In genomic region chr1:1782399-1783221, GRCh38 we compare ENCODE assay signal across 8 cellular contexts. TPM values are rescaled to one million over a fixed set of nuclear protein-coding genes. Genes with fewer than 3 reads are reported as not detected.
DNase-seq lines count a peak whose midpoint lies in the region; ATAC-seq and TF ChIP-seq lines count a peak whose summit lies in the region.

No MANE protein-coding gene starts in this region.

- no peak overlapping the region for H3K9ac ChIP-seq in parathyroid adenoma

- TF ChIP-seq CTCF in foreskin keratinocyte (conservative IDR thresholded peaks at IDR 0.05) (no peak), parathyroid adenoma (IDR thresholded peaks at IDR 0.05) (no peak)

- no peaks in the 10 kb centered on the region for H3K79me2 ChIP-seq in parathyroid adenoma

- peaks cover 6% of the 10 kb centered on the region for H3K4me1 ChIP-seq in foreskin keratinocyte
- no peaks in the 10 kb centered on the region for H3K4me1 ChIP-seq in parathyroid adenoma

- peak overlapping the region; percentile 22 for H3K4me3 ChIP-seq in parathyroid adenoma (ENCODE audit: low read depth, low read length)

- H3K27ac ChIP-seq in foreskin keratinocyte: no peak overlapping the region
- H3K27ac ChIP-seq in parathyroid adenoma: peak overlapping the region; percentile 59

- peak overlapping the region; percentile 56 for H3K4me2 ChIP-seq in parathyroid adenoma (ENCODE audit: low read length)

- H3K9me3 ChIP-seq in parathyroid adenoma (ENCODE audit: control insufficient read depth, low read length): no peaks in the 10 kb centered on the region

- peak overlapping the region; percentile 52 for H2AFZ ChIP-seq in parathyroid adenoma

- no peaks in the 10 kb centered on the region for H3K36me3 ChIP-seq in parathyroid adenoma (ENCODE audit: control insufficient read depth, insufficient read depth, low read length)

- peak; percentile 11 for ATAC-seq in foreskin keratinocyte
- ATAC-seq in HG02852 (IDR thresholded peaks at IDR 0.05; ENCODE audit: unreplicated experiment): no peak

- DNase-seq in DMS153 treated with DMSO at 0.1 percent for 48 hours (lab: John Stamatoyannopoulos, UW; ENCODE audit: unreplicated experiment) (peak; percentile 96), NCI-H1105 (lab: John Stamatoyannopoulos, UW) (peak; percentile 42), foreskin keratinocyte (peak in 1 of 2 donors; percentile 37), AML-193 (lab: John Stamatoyannopoulos, UW) (no peak), OCI-M2 (lab: John Stamatoyannopoulos, UW; ENCODE audit: unreplicated experiment) (no peak)
- DNase-seq in activated CD8-positive, alpha-beta memory T cell treated with anti-CD3 and anti-CD28 coated beads, Interleukin-2, amount 50 U/mL, for 48 hours: peak; percentile 68

- H3K27me3 ChIP-seq in foreskin keratinocyte (no peaks in the 10 kb centered on the region), parathyroid adenoma (ENCODE audit: control insufficient read depth, insufficient read depth, low read length) (no peaks in the 10 kb centered on the region)

RNA-seq across cellular contexts. Expression of gene NADK, which starts 4.3 kb away (rescaled TPM):
- total RNA-seq in foreskin keratinocyte: 50.8 and 56.3 TPM in 2 replicates
- polyA plus RNA-seq in foreskin keratinocyte: 35.1 and 42.0 TPM in 2 replicates

RNA-seq across cellular contexts. Expression of gene CDK11A, which starts 58.5 kb away (rescaled TPM):
- 9.8 and 19.5 TPM in 2 replicates for total RNA-seq in foreskin keratinocyte
- polyA plus RNA-seq in foreskin keratinocyte: 13.0 and 25.8 TPM in 2 replicates

Comparison
In these comparisons a context has a peak if more than half of its experiments do, and no peak if none do; other contexts are left out.
1. DNase-seq: peak in DMS153 treated with DMSO at 0.1 percent for 48 hours (single experiment), NCI-H1105 (single experiment) and activated CD8-positive, alpha-beta memory T cell treated with anti-CD3 and anti-CD28 coated beads, Interleukin-2, amount 50 U/mL, for 48 hours (single experiment); none in AML-193 (0 of 2) and OCI-M2 (single experiment).